ENCODE assay signal across 22 cellular contexts in genomic region chr11:82831364-82831763, GRCh38.
"Had no signal": no experiment of that assay in that cellular context is flagged by ENCODE, and none has a peak within 500 bp of the region (broad histone marks: within the 10 kb centered on the region; RNA-seq: fewer than 3 reads in every experiment).

No MANE protein-coding gene starts in this region.

- H3K4me3 ChIP-seq: adrenal gland had no signal

- FAIRE-seq: bronchial epithelial cell, RCC 7860 had no signal

- H3K9me3 ChIP-seq: adrenal gland had no signal

- H3K27ac ChIP-seq: adrenal gland, KMS-11 had no signal

- DNase-seq: activated CD4-positive, alpha-beta T cell treated with anti-CD3 and anti-CD28 coated beads for 4 hours; activated CD8-positive, alpha-beta memory T cell treated with anti-CD3 and anti-CD28 coated beads, Interleukin-2, amount 50 U/mL, for 48 hours; activated CD8-positive, alpha-beta T cell treated with anti-CD3 and anti-CD28 coated beads, Interleukin-2, amount 10 ng/mL, durations not matched to agents 7 days and 5 days; activated naive CD4-positive, alpha-beta T cell treated with anti-CD3 and anti-CD28 coated beads, Interleukin-2, amount 50 U/mL, for 16 hours; activated naive CD8-positive, alpha-beta T cell treated with anti-CD3 and anti-CD28 coated beads, Interleukin-2, amount 10 ng/mL, durations not matched to agents 7 days and 5 days; activated T-cell treated with anti-CD3 and anti-CD28 coated beads, Interleukin-2, amount 50 U/mL, for 1 hour; aorta; NCI-H1092; NCI-H1436; NCI-H1694 treated with DMSO at 0.1 percent for 48 hours; NCI-H2081 treated with DMSO at 0.1 percent for 48 hours; NCI-H2171 treated with DMSO at 0.1 percent for 48 hours; NCI-H345; NCI-H510A treated with DMSO at 0.1 percent for 48 hours; NCI-H69; PC-3; SHP77 had no signal

- ATAC-seq: activated CD4-positive, CD25-positive, alpha-beta regulatory T cell treated with anti-CD3 and anti-CD28 coated beads, Interleukin-2, amount 50 U/mL, for 24 hours; activated CD8-positive, alpha-beta T cell treated with anti-CD3 and anti-CD28 coated beads, Interleukin-2, amount 10 ng/mL, durations not matched to agents 7 days and 5 days; PC-3 had no signal

- H3K27me3 ChIP-seq: adrenal gland had no signal
